In genomic region chr11:795638-796564, GRCh38 we compare ENCODE assay signal across 8 cellular contexts. TPM values are rescaled to one million over a fixed set of nuclear protein-coding genes. Genes with fewer than 3 reads are reported as not detected.
DNase-seq lines count a peak whose midpoint lies in the region; ATAC-seq and TF ChIP-seq lines count a peak whose summit lies in the region.

No MANE protein-coding gene starts in this region.

- H3K27me3 ChIP-seq in colonic mucosa: no peaks in the 10 kb centered on the region

- no peaks in the 10 kb centered on the region for H3K9me3 ChIP-seq in colonic mucosa

- intact Hi-C loops in colonic mucosa (cut with DNase I): no loop called here

- H3K36me3 ChIP-seq in colonic mucosa: no peaks in the 10 kb centered on the region

- H3K4me3 ChIP-seq in AG09309 (ENCODE audit: control insufficient read depth, low read depth, low read length) (peak overlapping the region; percentile 77), colonic mucosa (peak overlapping the region; percentile 92)

- DNase-seq in AG09309 (ENCODE audit: low read depth): no peak
- DNase-seq in NCI-H2227 (lab: John Stamatoyannopoulos, UW; ENCODE audit: unreplicated experiment): peak; percentile 86
- peak; percentile 90 for DNase-seq in activated CD4-positive, alpha-beta T cell treated with anti-CD3 and anti-CD28 coated beads for 48 hours
- DNase-seq in colonic mucosa: peak; percentile 78
- peak; percentile 81 to 84 for DNase-seq in lung microvascular endothelial cell (ENCODE audit: low read depth in 2 of 2)
- DNase-seq in stimulated activated CD8-positive, alpha-beta memory T cell treated with anti-CD3 and anti-CD28 coated beads, Interleukin-12 subunit alpha, Interleukin-12 subunit beta, amount 100 ng/mL, for 1 hour (ENCODE audit: low read depth): peak; percentile 53

- peaks cover 7% of the 10 kb centered on the region for H3K4me1 ChIP-seq in colonic mucosa

- ATAC-seq in GM21447 (IDR thresholded peaks at IDR 0.05; ENCODE audit: unreplicated experiment) (peak; percentile 29), HG03045 (IDR thresholded peaks at IDR 0.05; ENCODE audit: unreplicated experiment) (no peak)

- H3K9ac ChIP-seq in colonic mucosa (ENCODE audit: low read depth in 2 of 2, low read length in 2 of 2): peak overlapping the region; percentile 85 to 86

- peak overlapping the region; percentile 80 for H3K27ac ChIP-seq in colonic mucosa

- TF ChIP-seq CTCF in AG09309 (IDR thresholded peaks at IDR 0.05; ENCODE audit: control insufficient read depth, insufficient read depth, low read depth, low read length, missing control alignments): no peak
- TF ChIP-seq CTCF in colonic mucosa (IDR thresholded peaks at IDR 0.05): no peak

RNA-seq across cellular contexts. Expression of gene SLC25A22, which starts 2.2 kb away (rescaled TPM):
- 10 to 100 TPM; 31.8 to 37.7 TPM for total RNA-seq in colonic mucosa
- total RNA-seq in lung microvascular endothelial cell: 4.1 and 6.3 TPM in 2 replicates

RNA-seq across cellular contexts. Expression of gene CEND1, which starts 6.0 kb away (rescaled TPM):
- total RNA-seq in colonic mucosa (under 1 TPM; 0.35 to 0.40 TPM), lung microvascular endothelial cell (under 0.01 TPM in 2 replicates)

RNA-seq across cellular contexts. Expression of gene PIDD1, which starts 9.1 kb away (rescaled TPM):
- total RNA-seq in colonic mucosa: 10 to 100 TPM; 17.7 to 47.5 TPM
- 3.7 and 4.8 TPM in 2 replicates for total RNA-seq in lung microvascular endothelial cell

RNA-seq across cellular contexts. Expression of gene RPLP2, which starts 13.9 kb away (rescaled TPM):
- total RNA-seq in colonic mucosa (1,000 to 10,000 TPM; 2,068 to 2,303 TPM), lung microvascular endothelial cell (232 and 383 TPM in 2 replicates)

RNA-seq across cellular contexts. Expression of gene GATD1, which starts 18.6 kb away (rescaled TPM):
- total RNA-seq in colonic mucosa: 10 to 100 TPM; 39.9 to 84.9 TPM
- total RNA-seq in lung microvascular endothelial cell: 17.0 and 21.4 TPM in 2 replicates
